8 cellular contexts compared by ENCODE assay signal in genomic region chr1:115976062-115976899, GRCh38. TPM values are rescaled to one million over a fixed set of nuclear protein-coding genes. Genes with fewer than 3 reads are reported as not detected.
DNase-seq lines count a peak whose midpoint lies in the region; ATAC-seq and TF ChIP-seq lines count a peak whose summit lies in the region.

Gene SLC22A15 (plus strand): TSS chr1:115976513. CDS start chr1:115976628, 115 bp downstream.

- TF ChIP-seq CTCF in GM10248 (IDR thresholded peaks at IDR 0.05; ENCODE audit: control extremely low read depth, extremely low read depth, low read depth, missing control alignments): no peak

- H3K27ac Mint-ChIP-seq in T-helper 2 cell treated with Interferon-gamma antibody and Interleukin-4, amounts not matched to agents 5 μg/mL and 100 μg/mL, for 36 hours: peak within 1 kb of the TSS; percentile 69
- peak within 1 kb of the TSS; percentile 79 to 90 (median 86) for H3K27ac Mint-ChIP-seq in immature natural killer cell

- ATAC-seq in GM21576 (IDR thresholded peaks at IDR 0.05; ENCODE audit: unreplicated experiment): peak; percentile 89

- no peaks in the 10 kb centered on the region for H3K9me3 Mint-ChIP-seq in T-helper 2 cell treated with Interferon-gamma antibody and Interleukin-4, amounts not matched to agents 5 μg/mL and 100 μg/mL, for 36 hours
- no peaks in the 10 kb centered on the region for H3K9me3 Mint-ChIP-seq in immature natural killer cell

- H3K4me1 Mint-ChIP-seq in T-helper 2 cell treated with Interferon-gamma antibody and Interleukin-4, amounts not matched to agents 5 μg/mL and 100 μg/mL, for 36 hours (ENCODE audit: low read depth): peaks cover 7% of the 10 kb centered on the region
- H3K4me1 Mint-ChIP-seq in immature natural killer cell: peaks cover 19 to 37% of the 10 kb centered on the region in 2 donors

- no peaks in the 10 kb centered on the region for H3K9me3 ChIP-seq in HUES64 (ENCODE audit: insufficient read depth, low read depth, low read length)
- H3K9me3 ChIP-seq in skeletal muscle tissue (ENCODE audit: control insufficient read depth in 3 of 3, low read length in 3 of 3): peaks cover 0 to 2% (median 0%) of the 10 kb centered on the region in 3 donors

- H3K36me3 ChIP-seq in HUES64 (ENCODE audit: insufficient read depth, low read length): no peaks in the 10 kb centered on the region
- H3K36me3 ChIP-seq in skeletal muscle tissue (ENCODE audit: control insufficient read depth in 3 of 3, insufficient read depth in 3 of 3, low read length in 3 of 3): no peaks in the 10 kb centered on the region

- H3K9ac ChIP-seq in HUES64 (ENCODE audit: low read depth, low read length): peak within 1 kb of the TSS; percentile 71
- peak within 1 kb of the TSS in 2 of 3 donors; percentile 21 to 65 for H3K9ac ChIP-seq in skeletal muscle tissue (ENCODE audit: low read depth in 1 of 3, low read length in 3 of 3)

- H3K27ac ChIP-seq in HUES64 (ENCODE audit: low read depth, low read length) (peak within 1 kb of the TSS; percentile 60; the same call in 1 of the 2 replicates), skeletal muscle tissue (ENCODE audit: low read depth, low read length) (no peak within 1 kb of the TSS)

- DNase-seq in GM10248 (ENCODE audit: extremely low spot score) (peak; percentile 75), immature natural killer cell (peak; percentile 64 to 68 (median 65)), NCI-H1092 treated with DMSO at 0.1 percent for 48 hours (lab: John Stamatoyannopoulos, UW) (no peak)
- peak; percentile 21 for DNase-seq in T-helper 2 cell treated with Interferon-gamma antibody and Interleukin-4, amounts not matched to agents 5 μg/mL and 100 μg/mL, for 36 hours (ENCODE audit: low spot score)
- peak; percentile 5 for DNase-seq in central memory CD4-positive, alpha-beta T cell

- CTCF ChIA-PET in GM10248 (lab: Yijun Ruan, JAX): no interaction called here

- no peaks in the 10 kb centered on the region for H3K36me3 Mint-ChIP-seq in T-helper 2 cell treated with Interferon-gamma antibody and Interleukin-4, amounts not matched to agents 5 μg/mL and 100 μg/mL, for 36 hours (ENCODE audit: low read depth)
- no peaks in the 10 kb centered on the region for H3K36me3 Mint-ChIP-seq in immature natural killer cell

- POLR2A ChIA-PET in GM10248 (lab: Yijun Ruan, JAX): no interaction called here

- WGBS in HUES64: under 1% methylated on average over 87 of the region's 87 CpGs

- H3K4me3 ChIP-seq in HUES64 (ENCODE audit: low read length): peak within 1 kb of the TSS; percentile 80
- H3K4me3 ChIP-seq in skeletal muscle tissue (ENCODE audit: low read length in 3 of 3): peak within 1 kb of the TSS; percentile 53 to 57 (median 55)

- H3K4me3 Mint-ChIP-seq in T-helper 2 cell treated with Interferon-gamma antibody and Interleukin-4, amounts not matched to agents 5 μg/mL and 100 μg/mL, for 36 hours: peak within 1 kb of the TSS; percentile 91
- peak within 1 kb of the TSS; percentile 87 to 97 (median 94) for H3K4me3 Mint-ChIP-seq in immature natural killer cell

- peaks cover 68% of the 10 kb centered on the region for H3K27me3 Mint-ChIP-seq in T-helper 2 cell treated with Interferon-gamma antibody and Interleukin-4, amounts not matched to agents 5 μg/mL and 100 μg/mL, for 36 hours (ENCODE audit: low read depth)
- peaks cover 0 to 6% (median 5%) of the 10 kb centered on the region in 3 donors for H3K27me3 Mint-ChIP-seq in immature natural killer cell (ENCODE audit: low read depth in 3 of 3)

- H3K4me1 ChIP-seq in HUES64 (ENCODE audit: insufficient read depth, low read length) (peaks cover 8% of the 10 kb centered on the region), skeletal muscle tissue (ENCODE audit: control insufficient read depth in 3 of 3, insufficient read depth in 3 of 3, low read length in 3 of 3) (peaks cover 0 to 3% (median 3%) of the 10 kb centered on the region in 3 donors)

- H3K27me3 ChIP-seq in HUES64 (ENCODE audit: insufficient read depth, low read length): peaks cover 11% of the 10 kb centered on the region; the same call in 1 of the 2 replicates
- H3K27me3 ChIP-seq in skeletal muscle tissue (ENCODE audit: control insufficient read depth in 3 of 3, insufficient read depth in 3 of 3, low read length in 3 of 3): peaks cover 0 to 25% (median 24%) of the 10 kb centered on the region in 3 donors

RNA-seq across cellular contexts. Expression of gene SLC22A15, which starts in this region (rescaled TPM):
- 1.8 TPM for polyA plus RNA-seq in HUES64 (2013, experiment 1 of 2)
- 2.1 TPM for polyA plus RNA-seq in HUES64 (2013, experiment 2 of 2)
- 1 to 10 TPM in 1 of 3 donors, under 1 TPM in 2; 0.18 to 1.2 (median 0.38) TPM for polyA plus RNA-seq in immature natural killer cell
- under 0.01 TPM for total RNA-seq in skeletal muscle tissue
